In the genomic region with DNA sequence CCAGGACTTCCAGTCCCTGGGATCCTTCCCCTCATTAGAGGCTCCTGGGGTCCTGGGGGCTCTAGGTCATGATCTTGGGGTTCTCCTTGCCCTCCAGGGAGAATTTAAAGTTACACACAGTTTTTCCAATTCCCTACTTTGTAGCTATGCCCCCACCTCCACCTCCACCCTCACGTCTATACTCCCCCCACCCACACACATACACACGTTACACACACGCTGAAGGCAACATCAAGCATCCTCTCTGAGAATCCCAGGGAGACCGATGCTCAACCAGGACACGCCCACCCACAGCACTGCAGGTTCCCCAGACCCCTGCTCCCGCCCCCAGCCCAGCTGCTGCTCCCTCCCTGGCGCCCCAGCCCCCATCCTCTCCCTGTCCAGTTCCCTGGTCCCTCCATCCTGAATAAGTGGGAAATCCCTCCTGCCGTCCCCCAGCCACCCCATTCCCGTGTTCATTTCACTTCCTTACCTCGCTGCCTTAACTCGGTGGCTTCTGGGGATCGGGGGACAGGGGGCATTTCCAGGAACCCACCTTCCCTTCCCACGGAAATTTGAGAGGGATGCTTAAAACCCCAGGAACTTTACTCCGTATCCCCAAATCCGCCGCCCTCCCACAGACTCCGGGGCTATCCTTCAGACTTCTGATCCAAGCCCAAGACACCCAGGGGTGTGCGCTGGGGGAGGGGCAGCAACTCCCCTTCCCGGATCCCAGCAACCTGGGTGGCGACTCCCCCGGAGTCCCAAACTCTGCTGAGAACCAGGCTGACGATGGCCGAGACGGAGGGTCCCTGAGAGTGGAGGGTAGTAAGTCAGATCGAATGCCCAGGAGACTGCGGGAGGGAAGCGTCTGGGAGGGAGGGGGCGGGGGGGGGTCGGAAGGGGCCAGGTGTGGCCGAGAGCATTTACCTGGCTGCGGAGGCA, we compare ENCODE assay signal across 8 cellular contexts. TPM values are rescaled to one million over a fixed set of nuclear protein-coding genes. Genes with fewer than 3 reads are reported as not detected.
DNase-seq lines count a peak whose midpoint lies in the region; ATAC-seq and TF ChIP-seq lines count a peak whose summit lies in the region.

No MANE protein-coding gene starts in this region.

- H3K36me3 ChIP-seq in hepatocyte (replicated peaks; ENCODE audit: insufficient read depth, low read depth) (no peaks in the 10 kb centered on the region), smooth muscle cell (ENCODE audit: low read depth) (no peaks in the 10 kb centered on the region)

- no peak for ATAC-seq in activated T-helper 17 cell treated with anti-CD3 and anti-CD28 coated beads, Interleukin-2, amount 50 U/mL, for 72 hours (replicated peaks)
- no peak for ATAC-seq in GM21447 (IDR thresholded peaks at IDR 0.05; ENCODE audit: unreplicated experiment)

- H2AFZ ChIP-seq in hepatocyte (peak overlapping the region; percentile 61), smooth muscle cell (ENCODE audit: low read depth) (no peak overlapping the region)

- peaks cover 36% of the 10 kb centered on the region for H3K27me3 Mint-ChIP-seq in activated T-helper 17 cell treated with anti-CD3 and anti-CD28 coated beads, Interleukin-2, amount 50 U/mL, for 72 hours
- peaks cover 45% of the 10 kb centered on the region for H3K27me3 Mint-ChIP-seq in activated T-helper 2 cell treated with anti-CD3 and anti-CD28 coated beads, Interferon-gamma antibody, Interleukin-2, Interleukin-4, amounts not matched to agents 10 μg/mL and 5 μg/mL and 100 μg/mL, durations not matched to agents 14 hours and 24 hours and 36 hours (ENCODE audit: low read depth)

- H3K27ac ChIP-seq in HL-60 (replicated peaks) = no peak overlapping the region
- H3K27ac ChIP-seq in hepatocyte = no peak overlapping the region
- peak overlapping the region; percentile 97 for H3K27ac ChIP-seq in smooth muscle cell (ENCODE audit: low read depth)

- no peaks in the 10 kb centered on the region for H3K9me3 ChIP-seq in hepatocyte (ENCODE audit: low read depth)
- no peaks in the 10 kb centered on the region for H3K9me3 ChIP-seq in smooth muscle cell (replicated peaks; ENCODE audit: low read depth)

- peak overlapping the region; percentile 100 for H3K4me2 ChIP-seq in hepatocyte
- peak overlapping the region; percentile 98 for H3K4me2 ChIP-seq in smooth muscle cell

- H3K27ac Mint-ChIP-seq in activated T-helper 17 cell treated with anti-CD3 and anti-CD28 coated beads, Interleukin-2, amount 50 U/mL, for 72 hours = no peak overlapping the region
- no peak overlapping the region for H3K27ac Mint-ChIP-seq in activated T-helper 2 cell treated with anti-CD3 and anti-CD28 coated beads, Interferon-gamma antibody, Interleukin-2, Interleukin-4, amounts not matched to agents 10 μg/mL and 5 μg/mL and 100 μg/mL, durations not matched to agents 14 hours and 24 hours and 36 hours

- no peaks in the 10 kb centered on the region for H4K20me1 ChIP-seq in hepatocyte (ENCODE audit: insufficient read depth, poor library complexity, severe bottlenecking)
- no peaks in the 10 kb centered on the region for H4K20me1 ChIP-seq in smooth muscle cell (ENCODE audit: low read depth)

- H3K27me3 ChIP-seq in HL-60 (ENCODE audit: insufficient read depth, poor library complexity, severe bottlenecking) (peaks cover 26% of the 10 kb centered on the region), hepatocyte (peaks cover 27% of the 10 kb centered on the region), smooth muscle cell (ENCODE audit: low read depth) (no peaks in the 10 kb centered on the region)

- peak overlapping the region; percentile 45 for H3K4me3 ChIP-seq in HL-60 (replicated peaks; ENCODE audit: insufficient read depth, low read length)
- H3K4me3 ChIP-seq in hepatocyte = peak overlapping the region; percentile 70
- H3K4me3 ChIP-seq in smooth muscle cell = peak overlapping the region; percentile 59

- no peak for DNase-seq in HL-60 (ENCODE audit: low read depth in 1 of 2, low spot score in 1 of 2)
- DNase-seq in hepatocyte (ENCODE audit: low spot score) = no peak
- DNase-seq in smooth muscle cell (lab: John Stamatoyannopoulos, UW; ENCODE audit: unreplicated experiment) = no peak
- DNase-seq in AML-193 (lab: John Stamatoyannopoulos, UW) = no peak
- DNase-seq in MV-4-11 (lab: John Stamatoyannopoulos, UW) = no peak
- DNase-seq in activated T-helper 2 cell treated with anti-CD3 and anti-CD28 coated beads, Interferon-gamma antibody, Interleukin-2, Interleukin-4, amounts not matched to agents 10 μg/mL and 5 μg/mL and 100 μg/mL, durations not matched to agents 14 hours and 24 hours and 36 hours (ENCODE audit: low spot score) = no peak

- peak overlapping the region; percentile 12 for H3K9ac ChIP-seq in smooth muscle cell (ENCODE audit: low read depth)

- H3K4me3 Mint-ChIP-seq in activated T-helper 17 cell treated with anti-CD3 and anti-CD28 coated beads, Interleukin-2, amount 50 U/mL, for 72 hours = peak overlapping the region; percentile 52
- no peak overlapping the region for H3K4me3 Mint-ChIP-seq in activated T-helper 2 cell treated with anti-CD3 and anti-CD28 coated beads, Interferon-gamma antibody, Interleukin-2, Interleukin-4, amounts not matched to agents 10 μg/mL and 5 μg/mL and 100 μg/mL, durations not matched to agents 14 hours and 24 hours and 36 hours (ENCODE audit: low read depth)

- intact Hi-C loops in activated T-helper 2 cell treated with anti-CD3 and anti-CD28 coated beads, Interferon-gamma antibody, Interleukin-2, Interleukin-4, amounts not matched to agents 10 μg/mL and 5 μg/mL and 100 μg/mL, durations not matched to agents 14 hours and 24 hours and 36 hours (cut with micrococcal nuclease) = no loop called here

- peaks cover 20% of the 10 kb centered on the region for H3K4me1 ChIP-seq in hepatocyte (ENCODE audit: insufficient read depth)
- H3K4me1 ChIP-seq in smooth muscle cell (ENCODE audit: low read depth) = peaks cover 31% of the 10 kb centered on the region

- peaks cover 5% of the 10 kb centered on the region for H3K4me1 Mint-ChIP-seq in activated T-helper 17 cell treated with anti-CD3 and anti-CD28 coated beads, Interleukin-2, amount 50 U/mL, for 72 hours
- H3K4me1 Mint-ChIP-seq in activated T-helper 2 cell treated with anti-CD3 and anti-CD28 coated beads, Interferon-gamma antibody, Interleukin-2, Interleukin-4, amounts not matched to agents 10 μg/mL and 5 μg/mL and 100 μg/mL, durations not matched to agents 14 hours and 24 hours and 36 hours (ENCODE audit: low read depth) = peaks cover 7% of the 10 kb centered on the region

- no peaks in the 10 kb centered on the region for H3K9me3 Mint-ChIP-seq in activated T-helper 17 cell treated with anti-CD3 and anti-CD28 coated beads, Interleukin-2, amount 50 U/mL, for 72 hours
- H3K9me3 Mint-ChIP-seq in activated T-helper 2 cell treated with anti-CD3 and anti-CD28 coated beads, Interferon-gamma antibody, Interleukin-2, Interleukin-4, amounts not matched to agents 10 μg/mL and 5 μg/mL and 100 μg/mL, durations not matched to agents 14 hours and 24 hours and 36 hours = no peaks in the 10 kb centered on the region

- WGBS in hepatocyte (ENCODE audit: low lambda C conversion rate, missing lambda C conversion rate) = 2% methylated on average over 23 of the region's 31 CpGs
- 6% methylated on average over 28 of the region's 31 CpGs for WGBS in smooth muscle cell (ENCODE audit: low lambda C conversion rate)

- no peak for TF ChIP-seq CTCF in HL-60 (IDR thresholded peaks at IDR 0.05; ENCODE audit: insufficient read depth, low read length)
- no peak for TF ChIP-seq CTCF in hepatocyte (IDR thresholded peaks at IDR 0.05; ENCODE audit: poor library complexity)
- TF ChIP-seq CTCF in smooth muscle cell (IDR thresholded peaks at IDR 0.05; ENCODE audit: borderline replicate concordance, insufficient read depth, poor library complexity, severe bottlenecking) = no peak

- H3K36me3 Mint-ChIP-seq in activated T-helper 17 cell treated with anti-CD3 and anti-CD28 coated beads, Interleukin-2, amount 50 U/mL, for 72 hours (ENCODE audit: low read depth) = no peaks in the 10 kb centered on the region
- no peaks in the 10 kb centered on the region for H3K36me3 Mint-ChIP-seq in activated T-helper 2 cell treated with anti-CD3 and anti-CD28 coated beads, Interferon-gamma antibody, Interleukin-2, Interleukin-4, amounts not matched to agents 10 μg/mL and 5 μg/mL and 100 μg/mL, durations not matched to agents 14 hours and 24 hours and 36 hours (ENCODE audit: low read depth)

- H3K79me2 ChIP-seq in hepatocyte = no peaks in the 10 kb centered on the region
- peaks cover 13% of the 10 kb centered on the region for H3K79me2 ChIP-seq in smooth muscle cell (ENCODE audit: low read depth)

- peaks cover 33% of the 10 kb centered on the region for H3F3A ChIP-seq in smooth muscle cell (ENCODE audit: low read depth)

- no peaks in the 10 kb centered on the region for H3K9me2 ChIP-seq in hepatocyte (replicated peaks; ENCODE audit: insufficient read depth)

RNA-seq across cellular contexts. Expression of gene TNS1, which starts 6.7 kb away (rescaled TPM):
- total RNA-seq in activated T-helper 17 cell treated with anti-CD3 and anti-CD28 coated beads, Interleukin-2, amount 50 U/mL, for 72 hours = 10 to 100 TPM in 1 of 2 donors, 1 to 10 TPM in 1; 4.4 to 44.9 TPM
- total RNA-seq in hepatocyte (22.9 and 27.6 TPM in 2 replicates), smooth muscle cell (61.5 and 67.7 TPM in 2 replicates)
- polyA plus RNA-seq in hepatocyte (16.2 TPM in 2 replicates), smooth muscle cell (45.0 and 52.3 TPM in 2 replicates)
- 0.46 and 0.91 TPM in 2 replicates for total RNA-seq in activated T-helper 2 cell treated with anti-CD3 and anti-CD28 coated beads, Interferon-gamma antibody, Interleukin-2, Interleukin-4, amounts not matched to agents 10 μg/mL and 5 μg/mL and 100 μg/mL, durations not matched to agents 14 hours and 24 hours and 36 hours

RNA-seq across cellular contexts. Expression of gene RUFY4, which starts 59.6 kb away (rescaled TPM):
- 1 to 10 TPM in 1 of 2 donors, under 1 TPM in 1; 0.19 to 2.4 TPM for total RNA-seq in activated T-helper 17 cell treated with anti-CD3 and anti-CD28 coated beads, Interleukin-2, amount 50 U/mL, for 72 hours
- total RNA-seq in hepatocyte (0.10 and 0.44 TPM in 2 replicates), smooth muscle cell (not detected in 2 replicates)
- polyA plus RNA-seq in hepatocyte (1.5 TPM in 1 of 2 replicates, not detected in the other), smooth muscle cell (0.10 TPM in 1 of 2 replicates, not detected in the other)
- 0.39 TPM in 1 of 2 replicates, not detected in the other for total RNA-seq in activated T-helper 2 cell treated with anti-CD3 and anti-CD28 coated beads, Interferon-gamma antibody, Interleukin-2, Interleukin-4, amounts not matched to agents 10 μg/mL and 5 μg/mL and 100 μg/mL, durations not matched to agents 14 hours and 24 hours and 36 hours
